ENCODE assay signal across 1 cellular context in the genomic region with DNA sequence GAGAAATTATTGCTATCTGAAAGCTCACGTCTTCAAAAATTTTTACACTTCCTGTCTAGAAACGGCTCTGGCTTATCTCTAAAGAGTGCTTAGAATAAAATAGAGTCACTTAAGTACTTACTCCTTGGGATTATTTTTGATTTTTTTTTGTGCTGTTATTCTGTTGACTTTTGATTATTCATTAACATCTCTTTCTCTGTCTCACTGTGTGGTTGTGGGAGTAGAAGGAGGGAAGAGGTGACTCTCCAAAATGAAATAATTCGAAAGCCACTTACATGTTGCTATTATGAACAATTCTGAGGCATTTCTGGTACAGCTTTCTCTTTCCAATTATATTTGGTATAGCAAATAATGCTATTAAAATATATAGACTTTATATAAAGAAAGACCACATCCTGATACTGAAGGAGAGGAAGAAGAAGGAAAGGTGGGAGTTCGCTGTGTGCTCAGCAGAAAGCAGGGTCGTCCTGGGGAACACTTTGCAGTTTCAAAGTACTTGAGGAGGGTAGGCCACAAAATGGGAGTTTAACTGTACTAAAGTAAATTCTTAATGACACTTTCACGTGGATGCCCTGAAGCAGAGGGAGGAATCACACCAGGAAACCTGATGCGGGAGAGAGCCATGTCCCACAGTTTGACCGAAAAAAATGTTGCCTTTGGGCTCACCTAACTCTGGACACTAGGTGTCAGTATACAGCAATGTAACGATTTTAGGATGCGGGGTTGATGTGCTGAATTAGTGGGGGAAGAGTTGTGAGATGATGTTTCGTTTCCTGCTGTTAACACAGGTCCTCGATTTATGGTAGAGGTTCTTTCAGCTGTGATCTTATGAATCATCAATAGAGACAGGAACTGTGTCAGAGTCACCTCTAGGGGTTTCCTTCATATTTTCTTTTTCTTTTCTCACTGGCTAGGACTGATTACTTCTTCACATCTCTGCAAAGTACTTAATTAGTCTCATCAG.
TF ChIP-seq lines count a peak whose summit lies in the region.

No MANE protein-coding gene starts in this region.

TF ChIP-seq in HEK293, 187 proteins besides CTCF, POLR2A, EP300 and RAD21 (continued from another document and continues in another):
- TF ChIP-seq ZNF2 (tag by site-specific recombination; IDR thresholded peaks at IDR 0.05) = peak; percentile 31; the same call in 1 of the 2 replicates
- peak; percentile 59; the same call in 1 of the 2 replicates for TF ChIP-seq ZSCAN30 (tag by site-specific recombination; IDR thresholded peaks at IDR 0.05)
- no peak for TF ChIP-seq SP7 (tag by site-specific recombination; IDR thresholded peaks at IDR 0.05)
- no peak for TF ChIP-seq ZNF610 (tag by site-specific recombination; IDR thresholded peaks at IDR 0.05; ENCODE audit: borderline replicate concordance)
- TF ChIP-seq, protein P1, sequence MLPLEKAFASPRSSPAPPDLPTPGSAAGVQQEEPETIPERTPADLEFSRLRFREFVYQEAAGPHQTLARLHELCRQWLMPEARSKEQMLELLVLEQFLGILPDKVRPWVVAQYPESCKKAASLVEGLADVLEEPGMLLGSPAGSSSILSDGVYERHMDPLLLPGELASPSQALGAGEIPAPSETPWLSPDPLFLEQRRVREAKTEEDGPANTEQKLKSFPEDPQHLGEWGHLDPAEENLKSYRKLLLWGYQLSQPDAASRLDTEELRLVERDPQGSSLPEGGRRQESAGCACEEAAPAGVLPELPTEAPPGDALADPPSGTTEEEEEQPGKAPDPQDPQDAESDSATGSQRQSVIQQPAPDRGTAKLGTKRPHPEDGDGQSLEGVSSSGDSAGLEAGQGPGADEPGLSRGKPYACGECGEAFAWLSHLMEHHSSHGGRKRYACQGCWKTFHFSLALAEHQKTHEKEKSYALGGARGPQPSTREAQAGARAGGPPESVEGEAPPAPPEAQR (tag by site-specific recombination; IDR thresholded peaks at IDR 0.05) = no peak
- TF ChIP-seq, protein P2, sequence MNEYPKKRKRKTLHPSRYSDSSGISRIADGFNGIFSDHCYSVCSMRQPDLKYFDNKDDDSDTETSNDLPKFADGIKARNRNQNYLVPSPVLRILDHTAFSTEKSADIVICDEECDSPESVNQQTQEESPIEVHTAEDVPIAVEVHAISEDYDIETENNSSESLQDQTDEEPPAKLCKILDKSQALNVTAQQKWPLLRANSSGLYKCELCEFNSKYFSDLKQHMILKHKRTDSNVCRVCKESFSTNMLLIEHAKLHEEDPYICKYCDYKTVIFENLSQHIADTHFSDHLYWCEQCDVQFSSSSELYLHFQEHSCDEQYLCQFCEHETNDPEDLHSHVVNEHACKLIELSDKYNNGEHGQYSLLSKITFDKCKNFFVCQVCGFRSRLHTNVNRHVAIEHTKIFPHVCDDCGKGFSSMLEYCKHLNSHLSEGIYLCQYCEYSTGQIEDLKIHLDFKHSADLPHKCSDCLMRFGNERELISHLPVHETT (tag by site-specific recombination; IDR thresholded peaks at IDR 0.05) = no peak
- no peak for TF ChIP-seq ZNF202 (tag by site-specific recombination; IDR thresholded peaks at IDR 0.05; ENCODE audit: borderline replicate concordance)
- TF ChIP-seq ZNF140 (tag by site-specific recombination; IDR thresholded peaks at IDR 0.05) = no peak
- no peak for TF ChIP-seq ZNF510 (tag by site-specific recombination; IDR thresholded peaks at IDR 0.05; ENCODE audit: insufficient replicate concordance)
- TF ChIP-seq ZNF544 (tag by site-specific recombination; IDR thresholded peaks at IDR 0.05) = no peak
- TF ChIP-seq, protein P3, sequence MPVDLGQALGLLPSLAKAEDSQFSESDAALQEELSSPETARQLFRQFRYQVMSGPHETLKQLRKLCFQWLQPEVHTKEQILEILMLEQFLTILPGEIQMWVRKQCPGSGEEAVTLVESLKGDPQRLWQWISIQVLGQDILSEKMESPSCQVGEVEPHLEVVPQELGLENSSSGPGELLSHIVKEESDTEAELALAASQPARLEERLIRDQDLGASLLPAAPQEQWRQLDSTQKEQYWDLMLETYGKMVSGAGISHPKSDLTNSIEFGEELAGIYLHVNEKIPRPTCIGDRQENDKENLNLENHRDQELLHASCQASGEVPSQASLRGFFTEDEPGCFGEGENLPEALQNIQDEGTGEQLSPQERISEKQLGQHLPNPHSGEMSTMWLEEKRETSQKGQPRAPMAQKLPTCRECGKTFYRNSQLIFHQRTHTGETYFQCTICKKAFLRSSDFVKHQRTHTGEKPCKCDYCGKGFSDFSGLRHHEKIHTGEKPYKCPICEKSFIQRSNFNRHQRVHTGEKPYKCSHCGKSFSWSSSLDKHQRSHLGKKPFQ (tag by site-specific recombination; IDR thresholded peaks at IDR 0.05) = no peak
- TF ChIP-seq, protein P4, sequence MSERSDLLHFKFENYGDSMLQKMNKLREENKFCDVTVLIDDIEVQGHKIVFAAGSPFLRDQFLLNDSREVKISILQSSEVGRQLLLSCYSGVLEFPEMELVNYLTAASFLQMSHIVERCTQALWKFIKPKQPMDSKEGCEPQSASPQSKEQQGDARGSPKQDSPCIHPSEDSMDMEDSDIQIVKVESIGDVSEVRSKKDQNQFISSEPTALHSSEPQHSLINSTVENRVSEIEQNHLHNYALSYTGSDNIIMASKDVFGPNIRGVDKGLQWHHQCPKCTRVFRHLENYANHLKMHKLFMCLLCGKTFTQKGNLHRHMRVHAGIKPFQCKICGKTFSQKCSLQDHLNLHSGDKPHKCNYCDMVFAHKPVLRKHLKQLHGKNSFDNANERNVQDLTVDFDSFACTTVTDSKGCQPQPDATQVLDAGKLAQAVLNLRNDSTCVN (tag by site-specific recombination; optimal IDR thresholded peaks at IDR 0.05) = no peak
- TF ChIP-seq, protein P5, sequence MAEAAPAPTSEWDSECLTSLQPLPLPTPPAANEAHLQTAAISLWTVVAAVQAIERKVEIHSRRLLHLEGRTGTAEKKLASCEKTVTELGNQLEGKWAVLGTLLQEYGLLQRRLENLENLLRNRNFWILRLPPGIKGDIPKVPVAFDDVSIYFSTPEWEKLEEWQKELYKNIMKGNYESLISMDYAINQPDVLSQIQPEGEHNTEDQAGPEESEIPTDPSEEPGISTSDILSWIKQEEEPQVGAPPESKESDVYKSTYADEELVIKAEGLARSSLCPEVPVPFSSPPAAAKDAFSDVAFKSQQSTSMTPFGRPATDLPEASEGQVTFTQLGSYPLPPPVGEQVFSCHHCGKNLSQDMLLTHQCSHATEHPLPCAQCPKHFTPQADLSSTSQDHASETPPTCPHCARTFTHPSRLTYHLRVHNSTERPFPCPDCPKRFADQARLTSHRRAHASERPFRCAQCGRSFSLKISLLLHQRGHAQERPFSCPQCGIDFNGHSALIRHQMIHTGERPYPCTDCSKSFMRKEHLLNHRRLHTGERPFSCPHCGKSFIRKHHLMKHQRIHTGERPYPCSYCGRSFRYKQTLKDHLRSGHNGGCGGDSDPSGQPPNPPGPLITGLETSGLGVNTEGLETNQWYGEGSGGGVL (tag by site-specific recombination; IDR thresholded peaks at IDR 0.05) = peak; percentile 70
- no peak for TF ChIP-seq ZNF561 (tag by site-specific recombination; IDR thresholded peaks at IDR 0.05; ENCODE audit: borderline replicate concordance)
- TF ChIP-seq ZNF654 (tag by site-specific recombination; IDR thresholded peaks at IDR 0.05; ENCODE audit: low read depth) = peak; percentile 96
- no peak for TF ChIP-seq ZNF248 (tag by site-specific recombination; IDR thresholded peaks at IDR 0.05)
- TF ChIP-seq, protein P6, sequence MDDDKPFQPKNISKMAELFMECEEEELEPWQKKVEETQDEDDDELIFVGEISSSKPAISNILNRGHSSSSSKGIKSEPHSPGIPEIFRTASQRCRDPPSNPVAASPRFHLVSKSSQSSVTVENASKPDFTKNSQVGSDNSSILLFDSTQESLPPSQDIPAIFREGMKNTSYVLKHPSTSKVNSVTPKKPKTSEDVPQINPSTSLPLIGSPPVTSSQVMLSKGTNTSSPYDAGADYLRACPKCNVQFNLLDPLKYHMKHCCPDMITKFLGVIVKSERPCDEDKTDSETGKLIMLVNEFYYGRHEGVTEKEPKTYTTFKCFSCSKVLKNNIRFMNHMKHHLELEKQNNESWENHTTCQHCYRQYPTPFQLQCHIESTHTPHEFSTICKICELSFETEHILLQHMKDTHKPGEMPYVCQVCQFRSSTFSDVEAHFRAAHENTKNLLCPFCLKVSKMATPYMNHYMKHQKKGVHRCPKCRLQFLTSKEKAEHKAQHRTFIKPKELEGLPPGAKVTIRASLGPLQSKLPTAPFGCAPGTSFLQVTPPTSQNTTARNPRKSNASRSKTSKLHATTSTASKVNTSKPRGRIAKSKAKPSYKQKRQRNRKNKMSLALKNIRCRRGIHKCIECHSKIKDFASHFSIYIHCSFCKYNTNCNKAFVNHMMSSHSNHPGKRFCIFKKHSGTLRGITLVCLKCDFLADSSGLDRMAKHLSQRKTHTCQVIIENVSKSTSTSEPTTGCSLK (tag by site-specific recombination; IDR thresholded peaks at IDR 0.05) = no peak
- TF ChIP-seq ZBTB20 (tag by site-specific recombination; IDR thresholded peaks at IDR 0.05) = no peak
- TF ChIP-seq ZNF792 (tag by site-specific recombination; IDR thresholded peaks at IDR 0.05) = no peak
- TF ChIP-seq ZNF174 (tag by site-specific recombination; IDR thresholded peaks at IDR 0.05) = no peak
- TF ChIP-seq SETDB1 (IDR thresholded peaks at IDR 0.05; ENCODE audit: insufficient read length, low read length) = no peak
- peak; percentile 71 for TF ChIP-seq ZNF660 (tag by site-specific recombination; IDR thresholded peaks at IDR 0.05)
- TF ChIP-seq, protein P7, sequence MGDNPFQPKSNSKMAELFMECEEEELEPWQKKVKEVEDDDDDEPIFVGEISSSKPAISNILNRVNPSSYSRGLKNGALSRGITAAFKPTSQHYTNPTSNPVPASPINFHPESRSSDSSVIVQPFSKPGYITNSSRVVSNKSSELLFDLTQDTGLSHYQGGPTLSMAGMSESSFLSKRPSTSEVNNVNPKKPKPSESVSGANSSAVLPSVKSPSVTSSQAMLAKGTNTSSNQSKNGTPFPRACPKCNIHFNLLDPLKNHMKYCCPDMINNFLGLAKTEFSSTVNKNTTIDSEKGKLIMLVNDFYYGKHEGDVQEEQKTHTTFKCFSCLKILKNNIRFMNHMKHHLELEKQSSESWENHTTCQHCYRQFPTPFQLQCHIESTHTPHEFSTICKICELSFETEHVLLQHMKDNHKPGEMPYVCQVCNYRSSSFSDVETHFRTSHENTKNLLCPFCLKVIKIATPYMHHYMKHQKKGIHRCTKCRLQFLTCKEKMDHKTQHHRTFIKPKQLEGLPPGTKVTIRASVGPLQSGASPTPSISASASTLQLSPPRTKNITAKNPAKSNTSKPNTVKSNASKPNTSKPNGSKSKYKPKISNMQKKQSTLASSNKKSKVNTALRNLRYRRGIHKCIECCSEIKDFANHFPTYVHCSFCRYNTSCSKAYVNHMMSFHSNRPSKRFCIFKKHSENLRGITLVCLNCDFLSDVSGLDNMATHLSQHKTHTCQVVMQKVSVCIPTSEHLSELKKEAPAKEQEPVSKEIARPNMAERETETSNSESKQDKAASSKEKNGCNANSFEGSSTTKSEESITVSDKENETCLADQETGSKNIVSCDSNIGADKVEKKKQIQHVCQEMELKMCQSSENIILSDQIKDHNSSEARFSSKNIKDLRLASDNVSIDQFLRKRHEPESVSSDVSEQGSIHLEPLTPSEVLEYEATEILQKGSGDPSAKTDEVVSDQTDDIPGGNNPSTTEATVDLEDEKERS (tag by site-specific recombination; IDR thresholded peaks at IDR 0.05) = no peak
- TF ChIP-seq, protein P8, sequence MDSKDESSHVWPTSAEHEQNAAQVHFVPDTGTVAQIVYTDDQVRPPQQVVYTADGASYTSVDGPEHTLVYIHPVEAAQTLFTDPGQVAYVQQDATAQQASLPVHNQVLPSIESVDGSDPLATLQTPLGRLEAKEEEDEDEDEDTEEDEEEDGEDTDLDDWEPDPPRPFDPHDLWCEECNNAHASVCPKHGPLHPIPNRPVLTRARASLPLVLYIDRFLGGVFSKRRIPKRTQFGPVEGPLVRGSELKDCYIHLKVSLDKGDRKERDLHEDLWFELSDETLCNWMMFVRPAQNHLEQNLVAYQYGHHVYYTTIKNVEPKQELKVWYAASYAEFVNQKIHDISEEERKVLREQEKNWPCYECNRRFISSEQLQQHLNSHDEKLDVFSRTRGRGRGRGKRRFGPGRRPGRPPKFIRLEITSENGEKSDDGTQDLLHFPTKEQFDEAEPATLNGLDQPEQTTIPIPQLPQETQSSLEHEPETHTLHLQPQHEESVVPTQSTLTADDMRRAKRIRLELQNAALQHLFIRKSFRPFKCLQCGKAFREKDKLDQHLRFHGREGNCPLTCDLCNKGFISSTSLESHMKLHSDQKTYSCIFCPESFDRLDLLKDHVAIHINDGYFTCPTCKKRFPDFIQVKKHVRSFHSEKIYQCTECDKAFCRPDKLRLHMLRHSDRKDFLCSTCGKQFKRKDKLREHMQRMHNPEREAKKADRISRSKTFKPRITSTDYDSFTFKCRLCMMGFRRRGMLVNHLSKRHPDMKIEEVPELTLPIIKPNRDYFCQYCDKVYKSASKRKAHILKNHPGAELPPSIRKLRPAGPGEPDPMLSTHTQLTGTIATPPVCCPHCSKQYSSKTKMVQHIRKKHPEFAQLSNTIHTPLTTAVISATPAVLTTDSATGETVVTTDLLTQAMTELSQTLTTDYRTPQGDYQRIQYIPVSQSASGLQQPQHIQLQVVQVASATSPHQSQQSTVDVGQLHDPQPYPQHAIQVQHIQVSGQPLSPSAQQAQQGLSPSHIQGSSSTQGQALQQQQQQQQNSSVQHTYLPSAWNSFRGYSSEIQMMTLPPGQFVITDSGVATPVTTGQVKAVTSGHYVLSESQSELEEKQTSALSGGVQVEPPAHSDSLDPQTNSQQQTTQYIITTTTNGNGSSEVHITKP (tag by site-specific recombination; IDR thresholded peaks at IDR 0.05) = 0 out of 2 replicates have a peak, but pooled peaks have one; percentile 39
- 0 out of 2 replicates have a peak, but pooled peaks have one; percentile 39 for TF ChIP-seq WT1 (tag by site-specific recombination; IDR thresholded peaks at IDR 0.05)
- no peak for TF ChIP-seq ZNF585B (tag by site-specific recombination; IDR thresholded peaks at IDR 0.05)
- no peak for TF ChIP-seq ZNF548 (tag by site-specific recombination; IDR thresholded peaks at IDR 0.05)
- TF ChIP-seq ZNF146 (tag by site-specific recombination; IDR thresholded peaks at IDR 0.05) = no peak
- TF ChIP-seq ZNF16 (tag by site-specific recombination; IDR thresholded peaks at IDR 0.05; ENCODE audit: low read depth) = no peak
- 0 out of 2 replicates have a peak, but pooled peaks have one; percentile 17 for TF ChIP-seq ZIC2 (tag by site-specific recombination; IDR thresholded peaks at IDR 0.05)
- no peak for TF ChIP-seq SCRT2 (tag by site-specific recombination; IDR thresholded peaks at IDR 0.05)
- TF ChIP-seq ZNF433 (tag by site-specific recombination; IDR thresholded peaks at IDR 0.05; ENCODE audit: low read depth) = no peak
- no peak for TF ChIP-seq ZNF19 (tag by site-specific recombination; IDR thresholded peaks at IDR 0.05; ENCODE audit: low read depth)
- no peak for TF ChIP-seq ZNF169 (tag by site-specific recombination; IDR thresholded peaks at IDR 0.05)
- TF ChIP-seq HOXD13 (CRISPR knock-in tag; IDR thresholded peaks at IDR 0.05; ENCODE audit: borderline replicate concordance) = no peak
- no peak for TF ChIP-seq ZNF600 (tag by site-specific recombination; IDR thresholded peaks at IDR 0.05)
- TF ChIP-seq YY2 (tag by site-specific recombination; IDR thresholded peaks at IDR 0.05) = no peak
